38 cellular contexts compared by ENCODE assay signal in the genomic region with DNA sequence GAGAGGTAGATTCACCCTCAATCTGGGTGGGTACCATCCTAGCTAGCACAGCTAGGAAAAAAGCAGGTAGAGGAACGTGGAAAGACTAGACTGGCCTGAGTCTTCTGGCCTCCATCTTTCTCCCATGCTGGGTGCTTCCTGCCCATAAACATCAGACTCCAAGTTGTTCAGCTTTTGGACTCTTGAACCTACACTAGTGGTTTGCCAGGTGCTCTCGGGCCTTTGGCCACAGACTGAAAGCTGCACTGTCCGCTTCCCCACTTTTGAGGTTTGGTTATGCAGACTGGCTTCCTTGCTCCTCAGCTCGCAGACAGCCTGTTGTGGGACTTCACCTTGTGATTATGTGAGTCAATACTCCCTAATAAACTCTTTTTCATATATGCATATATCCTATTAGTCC. TPM values are rescaled to one million over a fixed set of nuclear protein-coding genes. Genes with fewer than 3 reads are reported as not detected.
"Had no signal": no experiment of that assay in that cellular context is flagged by ENCODE, and none has a peak within 500 bp of the region (broad histone marks: within the 10 kb centered on the region; RNA-seq: fewer than 3 reads in every experiment).

No MANE protein-coding gene starts in this region.

- H3K36me3 ChIP-seq: MG63 had no signal

- DNase-seq: Karpas-422, Kasumi-1, MG63, MM.1S, MV-4-11, NCI-H1048, NCI-H1092 treated with DMSO at 0.1 percent for 48 hours, NCI-H1105, NCI-H1105 treated with DMSO at 0.1 percent for 48 hours, NCI-H1417, NCI-H1417 treated with DMSO at 0.1 percent for 48 hours, NCI-H1436, NCI-H1436 treated with DMSO at 0.1 percent for 48 hours, NCI-H146, NCI-H1694, NCI-H1694 treated with DMSO at 0.1 percent for 48 hours, NCI-H187, NCI-H187 treated with DMSO at 0.1 percent for 48 hours, NCI-H1930, NCI-H2029, NCI-H2029 treated with DMSO at 0.1 percent for 48 hours, NCI-H2081, NCI-H2081 treated with DMSO at 0.1 percent for 48 hours, NCI-H2107, NCI-H2171, NCI-H2171 treated with DMSO at 0.1 percent for 48 hours, NCI-H2227 treated with DMSO at 0.1 percent for 48 hours, NCI-H226, NCI-H345, NCI-H446, NCI-H446 treated with DMSO at 0.1 percent for 48 hours, NCI-H510A, NCI-H510A treated with DMSO at 0.1 percent for 48 hours had no signal

- H3K9ac ChIP-seq: KMS-11 had no signal

- H3K4me2 ChIP-seq: KMS-11 had no signal

- H3K9me3 ChIP-seq: MG63 had no signal

- H3K27me3 ChIP-seq: MG63 had no signal

- H3K27ac ChIP-seq: KMS-11 had no signal

- H3K4me3 ChIP-seq: MG63 had no signal

RNA-seq across cellular contexts. Expression of a gene that starts 36.4 kb away (rescaled TPM):
- total RNA-seq: LHCN-M2, M059J, MCF 10A, NCI-H460 had no signal
